Comparison of ENCODE assay signal across 16 cellular contexts in genomic region chr2:209236369-209236768, GRCh38.
DNase-seq lines count a peak whose midpoint lies in the region; ATAC-seq lines count a peak whose summit lies in the region.
"Had no signal": no experiment of that assay in that cellular context is flagged by ENCODE, and none has a peak within 500 bp of the region (broad histone marks: within the 10 kb centered on the region; RNA-seq: fewer than 3 reads in every experiment).

No MANE protein-coding gene starts in this region.

- DNase-seq in NCI-H524 (lab: John Stamatoyannopoulos, UW), result peak; percentile 18 to 36
- no peak for DNase-seq in NCI-H524 treated with DMSO at 0.1 percent for 48 hours (lab: John Stamatoyannopoulos, UW)
- peak; percentile 75 for DNase-seq in NCI-H69 (lab: John Stamatoyannopoulos, UW)
- DNase-seq in foreskin melanocyte, result peak; percentile 11
- DNase-seq in renal cortical epithelial cell (ENCODE audit: low read depth), result peak; percentile 3
- no peak for DNase-seq in C1 segment of cervical spinal cord (lab: John Stamatoyannopoulos, UW)
- DNase-seq: activated CD4-positive, alpha-beta T cell treated with anti-CD3 and anti-CD28 coated beads, Interleukin-2, amount 50 U/mL, for 48 hours; activated T-cell treated with anti-CD3 and anti-CD28 coated beads, Interleukin-2, amount 50 U/mL, for 4 hours; GF-D8; IMR-90; left colon; NCI-H2029 treated with DMSO at 0.1 percent for 48 hours; Right ventricle myocardium superior had no signal

- ATAC-seq in GM18502 (IDR thresholded peaks at IDR 0.05; ENCODE audit: poor library complexity, unreplicated experiment), result no peak
- no peak for ATAC-seq in HG03045 (IDR thresholded peaks at IDR 0.05; ENCODE audit: unreplicated experiment)
- ATAC-seq: activated T-cell treated with anti-CD3 and anti-CD28 coated beads, Interleukin-2, amount 50 U/mL, for 4 hours; GM12878; left colon had no signal

Comparison
In these comparisons a context has a peak if more than half of its experiments do, and no peak if none do; other contexts are left out.
1. DNase-seq: peak in NCI-H524 (2 of 2), NCI-H69 (single experiment), foreskin melanocyte (single experiment) and renal cortical epithelial cell (single experiment); none in NCI-H524 treated with DMSO at 0.1 percent for 48 hours (single experiment) and C1 segment of cervical spinal cord (0 of 14).